Comparison of ENCODE assay signal across 27 cellular contexts in the genomic region with DNA sequence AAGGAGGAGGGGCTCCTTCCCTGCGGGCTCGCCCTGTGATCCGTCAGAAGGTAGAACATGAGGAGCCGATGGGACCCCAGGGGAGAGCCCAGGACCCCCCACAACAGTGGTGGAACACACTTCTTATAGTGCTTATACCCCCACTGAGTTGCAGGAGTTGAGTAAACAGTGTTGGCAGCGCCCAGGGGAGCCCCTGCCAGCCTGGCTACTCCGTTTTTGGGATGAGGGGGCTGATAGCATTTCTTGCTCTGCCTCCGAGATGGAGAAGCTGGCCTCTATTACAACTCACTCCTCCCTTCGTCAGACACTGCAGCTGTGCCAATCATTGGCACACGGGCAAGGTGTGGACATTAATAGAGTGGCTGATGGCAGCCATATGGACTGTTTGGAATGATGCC.
DNase-seq lines count a peak whose midpoint lies in the region; ATAC-seq lines count a peak whose summit lies in the region.
"Had no signal": no experiment of that assay in that cellular context is flagged by ENCODE, and none has a peak within 500 bp of the region (broad histone marks: within the 10 kb centered on the region; RNA-seq: fewer than 3 reads in every experiment).

No MANE protein-coding gene starts in this region.

- H2BK5ac ChIP-seq in neuronal stem cell (ENCODE audit: low read length), result no peak overlapping the region

- DNase-seq in DMS 273 (lab: John Stamatoyannopoulos, UW; ENCODE audit: unreplicated experiment) (peak; percentile 70), DMS 273 treated with DMSO at 0.1 percent for 48 hours (lab: John Stamatoyannopoulos, UW) (no peak), NCI-H1694 (lab: John Stamatoyannopoulos, UW) (peak; percentile 17), cerebellum (ENCODE audit: low spot score) (peak; percentile 33), neuronal stem cell (ENCODE audit: low spot score) (no peak), H7 (no peak)
- no peak for DNase-seq in activated effector memory CD4-positive, alpha-beta T cell treated with Interleukin-2 at 50 U/mL for 16 hours
- DNase-seq: activated CD4-positive, alpha-beta T cell treated with anti-CD3 and anti-CD28 coated beads, Interleukin-2, amount 50 U/mL, for 4 hours; activated naive CD4-positive, alpha-beta T cell; activated naive CD8-positive, alpha-beta T cell treated with anti-CD3 and anti-CD28 coated beads, Interleukin-2, amount 50 U/mL, for 24 hours; activated T-cell treated with anti-CD3 and anti-CD28 coated beads, Interleukin-2, amount 50 U/mL, for 72 hours; central memory CD4-positive, alpha-beta T cell; esophagus squamous epithelium; foreskin melanocyte; heart right ventricle; left ventricle myocardium inferior; MM.1S; NCI-H1436 treated with DMSO at 0.1 percent for 48 hours; NCI-H510A treated with DMSO at 0.1 percent for 48 hours; PC-3; stimulated activated CD4-positive, alpha-beta T cell treated with anti-CD3 and anti-CD28 coated beads, Interleukin-4, amount 100 ng/mL, for 4 hours; T-helper 2 cell; transverse colon had no signal

- peak overlapping the region; percentile 30 for H2BK15ac ChIP-seq in neuronal stem cell (ENCODE audit: low read length)

- peak overlapping the region; percentile 17 for H3K18ac ChIP-seq in neuronal stem cell (ENCODE audit: low read length)

- H3K4me2 ChIP-seq in neuronal stem cell (ENCODE audit: insufficient read depth, low read length, poor library complexity, severe bottlenecking), result no peak overlapping the region
- H3K4me2 ChIP-seq: KMS-11 had no signal

- no peak overlapping the region for H4K91ac ChIP-seq in neuronal stem cell (ENCODE audit: low read depth, low read length, poor library complexity)

- H3K23ac ChIP-seq in neuronal stem cell (ENCODE audit: low read depth, low read length, poor library complexity), result no peak overlapping the region

- H3K27me3 ChIP-seq in neuronal stem cell (ENCODE audit: control insufficient read depth in 3 of 3, insufficient read depth in 3 of 3, low read depth in 1 of 3, low read length in 3 of 3) (no peaks in the 10 kb centered on the region), H7 (ENCODE audit: control insufficient read depth, insufficient read depth, low read length) (no peaks in the 10 kb centered on the region)
- H3K27me3 ChIP-seq: esophagus squamous epithelium, heart right ventricle, transverse colon had no signal

- H2BK120ac ChIP-seq in neuronal stem cell (ENCODE audit: low read depth, low read length), result no peak overlapping the region

- H4K8ac ChIP-seq in neuronal stem cell (ENCODE audit: low read depth, low read length), result no peak overlapping the region

- no peak overlapping the region for H3K4me3 ChIP-seq in neuronal stem cell (ENCODE audit: low read length in 2 of 2)
- no peak overlapping the region for H3K4me3 ChIP-seq in H7 (ENCODE audit: insufficient read depth, low read depth, low read length)
- H3K4me3 ChIP-seq: esophagus squamous epithelium, heart right ventricle, left ventricle myocardium inferior, transverse colon had no signal

- H2BK12ac ChIP-seq in neuronal stem cell (ENCODE audit: low read length), result no peak overlapping the region

- H2AK5ac ChIP-seq in neuronal stem cell (ENCODE audit: low read depth, low read length), result no peak overlapping the region

- no peak overlapping the region for H2AFZ ChIP-seq in neuronal stem cell (ENCODE audit: low read length)

- H3K4ac ChIP-seq in neuronal stem cell (ENCODE audit: low read length), result no peak overlapping the region

- H3K36me3 ChIP-seq in neuronal stem cell (replicated peaks in 1 of 2; ENCODE audit: control insufficient read depth in 2 of 2, insufficient read depth in 2 of 2, low read length in 2 of 2) (no peaks in the 10 kb centered on the region), H7 (replicated peaks; ENCODE audit: control insufficient read depth, insufficient read depth, low read length) (no peaks in the 10 kb centered on the region)
- H3K36me3 ChIP-seq: esophagus squamous epithelium, heart right ventricle, left ventricle myocardium inferior, transverse colon had no signal

- no peaks in the 10 kb centered on the region for H3K79me1 ChIP-seq in neuronal stem cell (ENCODE audit: low read depth, low read length)

- no CpG with 5 or more reads among the region's 9 CpGs for WGBS in neuronal stem cell (ENCODE audit: extremely low coverage in 2 of 2, insufficient read length in 2 of 2, insufficient replicate concordance in 1 of 2), 2 donors

- H3K14ac ChIP-seq in neuronal stem cell (ENCODE audit: low read length), result no peak overlapping the region

- no peak overlapping the region for H3K27ac ChIP-seq in neuronal stem cell (replicated peaks; ENCODE audit: low read length)
- H3K27ac ChIP-seq: 22Rv1, C4-2B, KMS-11, left ventricle myocardium inferior had no signal

- no peak overlapping the region for H3K9ac ChIP-seq in neuronal stem cell (ENCODE audit: low read depth, low read length, poor library complexity)
- H3K9ac ChIP-seq: KMS-11 had no signal

- H3K4me1 ChIP-seq in neuronal stem cell (ENCODE audit: control insufficient read depth in 2 of 2, insufficient read depth in 1 of 2, low read depth in 1 of 2, low read length in 2 of 2), result peaks cover 7 to 9% of the 10 kb centered on the region in 2 donors

- no peaks in the 10 kb centered on the region for H3K9me3 ChIP-seq in neuronal stem cell (replicated peaks in 1 of 2; ENCODE audit: control insufficient read depth in 2 of 2, insufficient read depth in 1 of 2, low read depth in 1 of 2, low read length in 2 of 2)
- H3K9me3 ChIP-seq: esophagus squamous epithelium, heart right ventricle, left ventricle myocardium inferior, transverse colon had no signal

- ATAC-seq in GM19035 (IDR thresholded peaks at IDR 0.05; ENCODE audit: unreplicated experiment), result no peak
- ATAC-seq: activated naive CD8-positive, alpha-beta T cell treated with anti-CD3 and anti-CD28 coated beads, Interleukin-2, amount 50 U/mL, for 24 hours; activated T-cell treated with anti-CD3 and anti-CD28 coated beads, Interleukin-2, amount 50 U/mL, for 72 hours; heart right ventricle; PC-3 had no signal

Comparison
In these comparisons a context has a peak if more than half of its experiments do, and no peak if none do; other contexts are left out.
1. DNase-seq: peak in DMS 273 (single experiment), NCI-H1694 (single experiment) and cerebellum (single experiment); none in DMS 273 treated with DMSO at 0.1 percent for 48 hours (single experiment), neuronal stem cell (single experiment), H7 (single experiment) and activated effector memory CD4-positive, alpha-beta T cell treated with Interleukin-2 at 50 U/mL for 16 hours (single experiment).